In the genomic region with DNA sequence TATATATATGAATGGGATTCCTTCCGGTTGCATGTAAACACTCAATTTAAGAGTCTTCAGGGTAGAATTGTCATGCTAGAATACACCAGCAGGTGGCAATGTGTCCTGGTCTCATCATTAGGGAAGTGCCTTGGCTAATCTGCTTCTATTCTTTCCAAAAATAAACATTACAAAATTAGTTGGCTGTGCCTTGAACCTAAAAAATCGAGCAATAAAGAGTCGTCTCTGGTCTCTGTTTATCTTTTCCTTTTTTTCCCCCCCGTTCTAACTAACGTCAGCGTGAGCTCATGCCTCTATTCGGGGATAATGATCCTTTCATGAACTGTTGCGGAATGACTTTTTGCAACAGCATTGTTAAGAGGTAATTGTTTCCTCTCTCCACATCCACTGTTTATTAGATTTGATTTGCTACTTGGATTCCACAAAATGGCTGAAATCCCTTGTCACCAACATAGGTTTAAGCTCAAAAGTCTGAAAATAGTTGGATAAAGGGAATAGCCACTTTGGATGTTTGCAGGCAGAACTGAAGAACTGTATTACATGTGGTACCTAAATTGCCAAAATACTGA, we compare ENCODE assay signal across 8 cellular contexts. TPM values are rescaled to one million over a fixed set of nuclear protein-coding genes. Genes with fewer than 3 reads are reported as not detected.
DNase-seq lines count a peak whose midpoint lies in the region; ATAC-seq and TF ChIP-seq lines count a peak whose summit lies in the region.

No MANE protein-coding gene starts in this region.

- no peaks in the 10 kb centered on the region for H4K20me1 ChIP-seq in Loucy (ENCODE audit: insufficient read depth, low read length, poor library complexity, severe bottlenecking)

- H3K4me3 ChIP-seq in Loucy (ENCODE audit: low read length, poor library complexity, severe bottlenecking) (no peak overlapping the region), aorta (ENCODE audit: low read length in 2 of 2) (peak overlapping the region; percentile 12 to 80)

- H3K4me1 Mint-ChIP-seq in activated naive CD8-positive, alpha-beta T cell (ENCODE audit: low read depth): peaks cover 26% of the 10 kb centered on the region

- H3F3A ChIP-seq in Loucy (ENCODE audit: low read depth): no peaks in the 10 kb centered on the region

- DNase-seq in GF-D8 (lab: John Stamatoyannopoulos, UW) (peak; percentile 66), RKO (ENCODE audit: low spot score) (peak; percentile 88), globus pallidus (ENCODE audit: low spot score) (peak; percentile 86), omental fat pad (ENCODE audit: low spot score) (peak; percentile 70), aorta (no peak), HuH-7 (ENCODE audit: low spot score) (no peak)

- WGBS in aorta, 2 donors: 0 to 1% methylated on average over 8 of the region's 8 CpGs

- no peak overlapping the region for H3K27ac Mint-ChIP-seq in activated naive CD8-positive, alpha-beta T cell

- H3K4me1 ChIP-seq in Loucy (ENCODE audit: insufficient read depth, low read length, poor library complexity, severe bottlenecking) (no peaks in the 10 kb centered on the region), aorta (ENCODE audit: control insufficient read depth in 1 of 2, insufficient read depth in 2 of 2, low read length in 2 of 2) (peaks cover 5% of the 10 kb centered on the region in 2 donors)

- intact Hi-C loops in aorta (cut with DNase I): loop anchor here in 1 of 2 donors (5.0 kb wide), 1 partner anchor 97 kb away; no protein-coding TSS in a partner anchor

- peaks cover 3% of the 10 kb centered on the region for H3K36me3 Mint-ChIP-seq in activated naive CD8-positive, alpha-beta T cell

- peaks cover 43% of the 10 kb centered on the region for H3K27me3 Mint-ChIP-seq in activated naive CD8-positive, alpha-beta T cell

- H3K4me3 Mint-ChIP-seq in activated naive CD8-positive, alpha-beta T cell: peak overlapping the region; percentile 82

- H3K9me3 Mint-ChIP-seq in activated naive CD8-positive, alpha-beta T cell (ENCODE audit: low read depth): no peaks in the 10 kb centered on the region

- H3K27me3 ChIP-seq in Loucy (ENCODE audit: insufficient read depth, low read length, poor library complexity, severe bottlenecking): peaks cover 52% of the 10 kb centered on the region
- no peaks in the 10 kb centered on the region for H3K27me3 ChIP-seq in aorta (ENCODE audit: control insufficient read depth in 1 of 2, insufficient read depth in 2 of 2, low read length in 1 of 2)

- no peak overlapping the region for H3K9ac ChIP-seq in Loucy (ENCODE audit: low read depth, low read length, poor library complexity, severe bottlenecking)

- H3K9me3 ChIP-seq in Loucy (ENCODE audit: insufficient read depth, low read depth, low read length): no peaks in the 10 kb centered on the region
- H3K9me3 ChIP-seq in aorta (ENCODE audit: control insufficient read depth, low read length): no peaks in the 10 kb centered on the region

- no peaks in the 10 kb centered on the region for H3K79me2 ChIP-seq in Loucy (ENCODE audit: insufficient read depth, low read length)

- H3K27ac ChIP-seq in aorta (ENCODE audit: low read depth in 1 of 2, low read length in 2 of 2): peak overlapping the region; percentile 71 to 97

- ATAC-seq in omental fat pad (ENCODE audit: low FRiP score) (peak; percentile 21), aorta (ENCODE audit: low FRiP score) (peak; percentile 78)

- no peak overlapping the region for H2AFZ ChIP-seq in Loucy (ENCODE audit: low read length)

- TF ChIP-seq CTCF in Loucy (conservative IDR thresholded peaks at IDR 0.05; ENCODE audit: low read length) (peak; percentile 60), omental fat pad (IDR thresholded peaks at IDR 0.05) (peak in 2 of 3 donors; percentile 3 to 20)

- H3K36me3 ChIP-seq in Loucy (ENCODE audit: insufficient read depth, low read length): no peaks in the 10 kb centered on the region
- peaks cover 0 to 2% of the 10 kb centered on the region in 2 donors for H3K36me3 ChIP-seq in aorta (ENCODE audit: control insufficient read depth in 1 of 2, insufficient read depth in 2 of 2, low read length in 1 of 2)

- no peak overlapping the region for H3K4me2 ChIP-seq in Loucy (ENCODE audit: low read depth, low read length, poor library complexity, severe bottlenecking)

- H3K9me2 ChIP-seq in Loucy (replicated peaks; ENCODE audit: low read depth, low read length): no peaks in the 10 kb centered on the region

RNA-seq across cellular contexts. Expression of a gene that starts 1.2 kb away (rescaled TPM):
- 100 to 1,000 TPM in 1 of 4 donors, 10 to 100 TPM in 3; 69.8 to 137 (median 75.2) TPM for total RNA-seq in omental fat pad
- 100 to 1,000 TPM; 126 to 143 TPM for total RNA-seq in aorta
- polyA plus RNA-seq in aorta: 10 to 100 TPM; 21.7 to 25.8 TPM

RNA-seq across cellular contexts. Expression of a gene that starts 9.9 kb away (rescaled TPM):
- total RNA-seq in omental fat pad: 1 to 10 TPM; 2.9 to 6.1 (median 4.4) TPM
- total RNA-seq in aorta: 10 to 100 TPM in 1 of 2 donors, 1 to 10 TPM in 1; 7.9 to 10.5 TPM
- 1 to 10 TPM; 2.3 to 6.1 TPM for polyA plus RNA-seq in aorta

Comparison
In these comparisons a context has a peak if more than half of its experiments do, and no peak if none do; other contexts are left out.
1. DNase-seq: peak in GF-D8 (single experiment), RKO (single experiment), globus pallidus (single experiment) and omental fat pad (single experiment); none in aorta (0 of 2) and HuH-7 (single experiment).